1 cellular context compared by ENCODE assay signal in the genomic region with DNA sequence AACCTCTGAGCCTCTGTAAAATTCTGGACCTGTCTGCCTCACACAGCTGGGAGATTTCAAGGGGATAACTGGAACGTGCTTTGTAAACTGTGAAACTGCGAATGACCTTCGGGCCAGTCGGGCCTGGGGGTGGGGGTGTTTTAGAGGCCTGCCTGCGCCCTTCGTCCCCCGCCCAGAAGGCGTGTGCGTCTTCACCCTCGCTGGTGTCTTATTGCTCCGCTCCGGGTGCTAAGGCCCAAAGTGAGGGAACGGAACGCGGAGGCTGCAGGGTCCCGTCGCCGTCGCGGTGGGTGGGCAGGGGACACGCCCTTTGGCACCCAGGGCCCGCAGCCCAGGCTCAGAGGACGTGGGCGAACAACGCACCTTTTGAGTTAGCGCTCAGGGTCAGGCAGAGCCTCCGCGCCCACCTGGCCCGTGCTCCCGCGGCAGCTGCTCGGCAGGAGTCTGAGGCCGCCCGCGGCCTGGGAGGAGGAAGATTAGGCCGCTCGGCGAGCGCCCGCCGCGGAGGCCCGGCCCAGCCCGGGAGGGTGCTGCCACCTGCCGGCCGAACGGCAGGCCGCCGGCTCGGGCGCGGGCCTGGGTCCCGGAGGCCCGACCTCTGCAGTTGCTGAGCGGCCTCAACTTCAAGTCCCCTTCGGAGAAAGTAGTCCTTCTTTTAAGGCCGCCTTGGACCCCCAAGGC.
TF ChIP-seq lines count a peak whose summit lies in the region.

No MANE protein-coding gene starts in this region.

TF ChIP-seq in HepG2, 621 proteins besides CTCF, POLR2A, EP300 and RAD21 (continues in another document):
- TF ChIP-seq, protein P1, sequence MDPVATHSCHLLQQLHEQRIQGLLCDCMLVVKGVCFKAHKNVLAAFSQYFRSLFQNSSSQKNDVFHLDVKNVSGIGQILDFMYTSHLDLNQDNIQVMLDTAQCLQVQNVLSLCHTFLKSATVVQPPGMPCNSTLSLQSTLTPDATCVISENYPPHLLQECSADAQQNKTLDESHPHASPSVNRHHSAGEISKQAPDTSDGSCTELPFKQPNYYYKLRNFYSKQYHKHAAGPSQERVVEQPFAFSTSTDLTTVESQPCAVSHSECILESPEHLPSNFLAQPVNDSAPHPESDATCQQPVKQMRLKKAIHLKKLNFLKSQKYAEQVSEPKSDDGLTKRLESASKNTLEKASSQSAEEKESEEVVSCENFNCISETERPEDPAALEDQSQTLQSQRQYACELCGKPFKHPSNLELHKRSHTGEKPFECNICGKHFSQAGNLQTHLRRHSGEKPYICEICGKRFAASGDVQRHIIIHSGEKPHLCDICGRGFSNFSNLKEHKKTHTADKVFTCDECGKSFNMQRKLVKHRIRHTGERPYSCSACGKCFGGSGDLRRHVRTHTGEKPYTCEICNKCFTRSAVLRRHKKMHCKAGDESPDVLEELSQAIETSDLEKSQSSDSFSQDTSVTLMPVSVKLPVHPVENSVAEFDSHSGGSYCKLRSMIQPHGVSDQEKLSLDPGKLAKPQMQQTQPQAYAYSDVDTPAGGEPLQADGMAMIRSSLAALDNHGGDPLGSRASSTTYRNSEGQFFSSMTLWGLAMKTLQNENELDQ (CRISPR knock-in tag; IDR thresholded peaks at IDR 0.05; ENCODE audit: borderline replicate concordance): no peak
- TF ChIP-seq, protein P2, sequence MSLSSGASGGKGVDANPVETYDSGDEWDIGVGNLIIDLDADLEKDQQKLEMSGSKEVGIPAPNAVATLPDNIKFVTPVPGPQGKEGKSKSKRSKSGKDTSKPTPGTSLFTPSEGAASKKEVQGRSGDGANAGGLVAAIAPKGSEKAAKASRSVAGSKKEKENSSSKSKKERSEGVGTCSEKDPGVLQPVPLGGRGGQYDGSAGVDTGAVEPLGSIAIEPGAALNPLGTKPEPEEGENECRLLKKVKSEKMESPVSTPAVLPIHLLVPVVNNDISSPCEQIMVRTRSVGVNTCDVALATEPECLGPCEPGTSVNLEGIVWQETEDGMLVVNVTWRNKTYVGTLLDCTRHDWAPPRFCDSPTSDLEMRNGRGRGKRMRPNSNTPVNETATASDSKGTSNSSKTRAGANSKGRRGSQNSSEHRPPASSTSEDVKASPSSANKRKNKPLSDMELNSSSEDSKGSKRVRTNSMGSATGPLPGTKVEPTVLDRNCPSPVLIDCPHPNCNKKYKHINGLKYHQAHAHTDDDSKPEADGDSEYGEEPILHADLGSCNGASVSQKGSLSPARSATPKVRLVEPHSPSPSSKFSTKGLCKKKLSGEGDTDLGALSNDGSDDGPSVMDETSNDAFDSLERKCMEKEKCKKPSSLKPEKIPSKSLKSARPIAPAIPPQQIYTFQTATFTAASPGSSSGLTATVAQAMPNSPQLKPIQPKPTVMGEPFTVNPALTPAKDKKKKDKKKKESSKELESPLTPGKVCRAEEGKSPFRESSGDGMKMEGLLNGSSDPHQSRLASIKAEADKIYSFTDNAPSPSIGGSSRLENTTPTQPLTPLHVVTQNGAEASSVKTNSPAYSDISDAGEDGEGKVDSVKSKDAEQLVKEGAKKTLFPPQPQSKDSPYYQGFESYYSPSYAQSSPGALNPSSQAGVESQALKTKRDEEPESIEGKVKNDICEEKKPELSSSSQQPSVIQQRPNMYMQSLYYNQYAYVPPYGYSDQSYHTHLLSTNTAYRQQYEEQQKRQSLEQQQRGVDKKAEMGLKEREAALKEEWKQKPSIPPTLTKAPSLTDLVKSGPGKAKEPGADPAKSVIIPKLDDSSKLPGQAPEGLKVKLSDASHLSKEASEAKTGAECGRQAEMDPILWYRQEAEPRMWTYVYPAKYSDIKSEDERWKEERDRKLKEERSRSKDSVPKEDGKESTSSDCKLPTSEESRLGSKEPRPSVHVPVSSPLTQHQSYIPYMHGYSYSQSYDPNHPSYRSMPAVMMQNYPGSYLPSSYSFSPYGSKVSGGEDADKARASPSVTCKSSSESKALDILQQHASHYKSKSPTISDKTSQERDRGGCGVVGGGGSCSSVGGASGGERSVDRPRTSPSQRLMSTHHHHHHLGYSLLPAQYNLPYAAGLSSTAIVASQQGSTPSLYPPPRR (CRISPR knock-in tag; IDR thresholded peaks at IDR 0.05; ENCODE audit: borderline replicate concordance): peak; percentile 8
- TF ChIP-seq ETV6 (CRISPR knock-in tag; conservative IDR thresholded peaks at IDR 0.05): peak; percentile 34; the same call in 1 of the 2 replicates
- TF ChIP-seq ARNT2 (CRISPR knock-in tag; IDR thresholded peaks at IDR 0.05; ENCODE audit: low read depth): peak; percentile 85
- TF ChIP-seq TMF1 (CRISPR knock-in tag; IDR thresholded peaks at IDR 0.05; ENCODE audit: low read depth): no peak; the same call in 1 of the 2 replicates
- TF ChIP-seq, protein P3, sequence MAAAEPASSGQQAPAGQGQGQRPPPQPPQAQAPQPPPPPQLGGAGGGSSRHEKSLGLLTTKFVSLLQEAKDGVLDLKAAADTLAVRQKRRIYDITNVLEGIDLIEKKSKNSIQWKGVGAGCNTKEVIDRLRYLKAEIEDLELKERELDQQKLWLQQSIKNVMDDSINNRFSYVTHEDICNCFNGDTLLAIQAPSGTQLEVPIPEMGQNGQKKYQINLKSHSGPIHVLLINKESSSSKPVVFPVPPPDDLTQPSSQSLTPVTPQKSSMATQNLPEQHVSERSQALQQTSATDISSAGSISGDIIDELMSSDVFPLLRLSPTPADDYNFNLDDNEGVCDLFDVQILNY (CRISPR knock-in tag; conservative IDR thresholded peaks at IDR 0.05): no peak
- TF ChIP-seq ZSCAN31 (CRISPR knock-in tag; IDR thresholded peaks at IDR 0.05; ENCODE audit: low read depth): peak; percentile 83; the same call in 1 of the 2 replicates
- peak; percentile 84 for TF ChIP-seq REPIN1 (CRISPR knock-in tag; IDR thresholded peaks at IDR 0.05; ENCODE audit: borderline replicate concordance, low read depth)
- TF ChIP-seq JUND (CRISPR knock-in tag; IDR thresholded peaks at IDR 0.05): peak; percentile 74; the same call in 1 of the 2 replicates
- peak; percentile 87; the same call in 1 of the 2 replicates for TF ChIP-seq RFXANK (CRISPR knock-in tag; IDR thresholded peaks at IDR 0.05)
- TF ChIP-seq SIX1 (CRISPR knock-in tag; IDR thresholded peaks at IDR 0.05; ENCODE audit: borderline replicate concordance): no peak
- TF ChIP-seq, protein P4, sequence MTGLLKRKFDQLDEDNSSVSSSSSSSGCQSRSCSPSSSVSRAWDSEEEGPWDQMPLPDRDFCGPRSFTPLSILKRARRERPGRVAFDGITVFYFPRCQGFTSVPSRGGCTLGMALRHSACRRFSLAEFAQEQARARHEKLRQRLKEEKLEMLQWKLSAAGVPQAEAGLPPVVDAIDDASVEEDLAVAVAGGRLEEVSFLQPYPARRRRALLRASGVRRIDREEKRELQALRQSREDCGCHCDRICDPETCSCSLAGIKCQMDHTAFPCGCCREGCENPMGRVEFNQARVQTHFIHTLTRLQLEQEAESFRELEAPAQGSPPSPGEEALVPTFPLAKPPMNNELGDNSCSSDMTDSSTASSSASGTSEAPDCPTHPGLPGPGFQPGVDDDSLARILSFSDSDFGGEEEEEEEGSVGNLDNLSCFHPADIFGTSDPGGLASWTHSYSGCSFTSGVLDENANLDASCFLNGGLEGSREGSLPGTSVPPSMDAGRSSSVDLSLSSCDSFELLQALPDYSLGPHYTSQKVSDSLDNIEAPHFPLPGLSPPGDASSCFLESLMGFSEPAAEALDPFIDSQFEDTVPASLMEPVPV (CRISPR knock-in tag; IDR thresholded peaks at IDR 0.05): peak; percentile 57; the same call in 1 of the 2 replicates
- TF ChIP-seq, protein P5, sequence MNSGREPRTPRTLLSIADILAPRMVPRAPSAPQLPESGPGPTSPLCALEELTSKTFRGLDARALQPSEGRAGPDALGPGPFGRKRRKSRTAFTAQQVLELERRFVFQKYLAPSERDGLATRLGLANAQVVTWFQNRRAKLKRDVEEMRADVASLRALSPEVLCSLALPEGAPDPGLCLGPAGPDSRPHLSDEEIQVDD (CRISPR knock-in tag; IDR thresholded peaks at IDR 0.05; ENCODE audit: borderline replicate concordance): peak; percentile 83; the same call in 1 of the 2 replicates
- peak; percentile 5; the same call in 1 of the 2 replicates for TF ChIP-seq HDAC2 (CRISPR knock-in tag; IDR thresholded peaks at IDR 0.05)
- TF ChIP-seq ZNF329 (CRISPR knock-in tag; IDR thresholded peaks at IDR 0.05; ENCODE audit: low read depth): no peak
- TF ChIP-seq, protein P6, sequence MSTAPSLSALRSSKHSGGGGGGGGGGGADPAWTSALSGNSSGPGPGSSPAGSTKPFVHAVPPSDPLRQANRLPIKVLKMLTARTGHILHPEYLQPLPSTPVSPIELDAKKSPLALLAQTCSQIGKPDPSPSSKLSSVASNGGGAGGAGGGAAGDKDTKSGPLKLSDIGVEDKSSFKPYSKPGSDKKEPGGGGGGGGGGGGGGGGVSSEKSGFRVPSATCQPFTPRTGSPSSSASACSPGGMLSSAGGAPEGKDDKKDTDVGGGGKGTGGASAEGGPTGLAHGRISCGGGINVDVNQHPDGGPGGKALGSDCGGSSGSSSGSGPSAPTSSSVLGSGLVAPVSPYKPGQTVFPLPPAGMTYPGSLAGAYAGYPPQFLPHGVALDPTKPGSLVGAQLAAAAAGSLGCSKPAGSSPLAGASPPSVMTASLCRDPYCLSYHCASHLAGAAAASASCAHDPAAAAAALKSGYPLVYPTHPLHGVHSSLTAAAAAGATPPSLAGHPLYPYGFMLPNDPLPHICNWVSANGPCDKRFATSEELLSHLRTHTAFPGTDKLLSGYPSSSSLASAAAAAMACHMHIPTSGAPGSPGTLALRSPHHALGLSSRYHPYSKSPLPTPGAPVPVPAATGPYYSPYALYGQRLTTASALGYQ (CRISPR knock-in tag; IDR thresholded peaks at IDR 0.05): 0 out of 2 replicates have a peak, but pooled peaks have one; percentile 30
- TF ChIP-seq YY1 (IDR thresholded peaks at IDR 0.05; ENCODE audit: insufficient read depth, insufficient replicate concordance, low read depth, low read length): peak; percentile 58
- TF ChIP-seq, protein P7, sequence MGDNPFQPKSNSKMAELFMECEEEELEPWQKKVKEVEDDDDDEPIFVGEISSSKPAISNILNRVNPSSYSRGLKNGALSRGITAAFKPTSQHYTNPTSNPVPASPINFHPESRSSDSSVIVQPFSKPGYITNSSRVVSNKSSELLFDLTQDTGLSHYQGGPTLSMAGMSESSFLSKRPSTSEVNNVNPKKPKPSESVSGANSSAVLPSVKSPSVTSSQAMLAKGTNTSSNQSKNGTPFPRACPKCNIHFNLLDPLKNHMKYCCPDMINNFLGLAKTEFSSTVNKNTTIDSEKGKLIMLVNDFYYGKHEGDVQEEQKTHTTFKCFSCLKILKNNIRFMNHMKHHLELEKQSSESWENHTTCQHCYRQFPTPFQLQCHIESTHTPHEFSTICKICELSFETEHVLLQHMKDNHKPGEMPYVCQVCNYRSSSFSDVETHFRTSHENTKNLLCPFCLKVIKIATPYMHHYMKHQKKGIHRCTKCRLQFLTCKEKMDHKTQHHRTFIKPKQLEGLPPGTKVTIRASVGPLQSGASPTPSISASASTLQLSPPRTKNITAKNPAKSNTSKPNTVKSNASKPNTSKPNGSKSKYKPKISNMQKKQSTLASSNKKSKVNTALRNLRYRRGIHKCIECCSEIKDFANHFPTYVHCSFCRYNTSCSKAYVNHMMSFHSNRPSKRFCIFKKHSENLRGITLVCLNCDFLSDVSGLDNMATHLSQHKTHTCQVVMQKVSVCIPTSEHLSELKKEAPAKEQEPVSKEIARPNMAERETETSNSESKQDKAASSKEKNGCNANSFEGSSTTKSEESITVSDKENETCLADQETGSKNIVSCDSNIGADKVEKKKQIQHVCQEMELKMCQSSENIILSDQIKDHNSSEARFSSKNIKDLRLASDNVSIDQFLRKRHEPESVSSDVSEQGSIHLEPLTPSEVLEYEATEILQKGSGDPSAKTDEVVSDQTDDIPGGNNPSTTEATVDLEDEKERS (CRISPR knock-in tag; IDR thresholded peaks at IDR 0.05): peak; percentile 93
- peak; percentile 61 for TF ChIP-seq DMAP1 (CRISPR knock-in tag; IDR thresholded peaks at IDR 0.05)
- TF ChIP-seq, protein P8, sequence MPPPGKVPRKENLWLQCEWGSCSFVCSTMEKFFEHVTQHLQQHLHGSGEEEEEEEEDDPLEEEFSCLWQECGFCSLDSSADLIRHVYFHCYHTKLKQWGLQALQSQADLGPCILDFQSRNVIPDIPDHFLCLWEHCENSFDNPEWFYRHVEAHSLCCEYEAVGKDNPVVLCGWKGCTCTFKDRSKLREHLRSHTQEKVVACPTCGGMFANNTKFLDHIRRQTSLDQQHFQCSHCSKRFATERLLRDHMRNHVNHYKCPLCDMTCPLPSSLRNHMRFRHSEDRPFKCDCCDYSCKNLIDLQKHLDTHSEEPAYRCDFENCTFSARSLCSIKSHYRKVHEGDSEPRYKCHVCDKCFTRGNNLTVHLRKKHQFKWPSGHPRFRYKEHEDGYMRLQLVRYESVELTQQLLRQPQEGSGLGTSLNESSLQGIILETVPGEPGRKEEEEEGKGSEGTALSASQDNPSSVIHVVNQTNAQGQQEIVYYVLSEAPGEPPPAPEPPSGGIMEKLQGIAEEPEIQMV (CRISPR knock-in tag; IDR thresholded peaks at IDR 0.05; ENCODE audit: low read depth): peak; percentile 87; the same call in 1 of the 2 replicates
- TF ChIP-seq, protein P9, sequence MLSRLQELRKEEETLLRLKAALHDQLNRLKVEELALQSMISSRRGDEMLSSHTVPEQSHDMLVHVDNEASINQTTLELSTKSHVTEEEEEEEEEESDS (CRISPR knock-in tag; IDR thresholded peaks at IDR 0.05; ENCODE audit: borderline replicate concordance): no peak
- TF ChIP-seq ZNF746 (CRISPR knock-in tag; IDR thresholded peaks at IDR 0.05): no peak; the same call in 1 of the 2 replicates
- peak; percentile 61; the same call in 1 of the 2 replicates for TF ChIP-seq GATAD1 (CRISPR knock-in tag; IDR thresholded peaks at IDR 0.05)
- TF ChIP-seq, protein P10, sequence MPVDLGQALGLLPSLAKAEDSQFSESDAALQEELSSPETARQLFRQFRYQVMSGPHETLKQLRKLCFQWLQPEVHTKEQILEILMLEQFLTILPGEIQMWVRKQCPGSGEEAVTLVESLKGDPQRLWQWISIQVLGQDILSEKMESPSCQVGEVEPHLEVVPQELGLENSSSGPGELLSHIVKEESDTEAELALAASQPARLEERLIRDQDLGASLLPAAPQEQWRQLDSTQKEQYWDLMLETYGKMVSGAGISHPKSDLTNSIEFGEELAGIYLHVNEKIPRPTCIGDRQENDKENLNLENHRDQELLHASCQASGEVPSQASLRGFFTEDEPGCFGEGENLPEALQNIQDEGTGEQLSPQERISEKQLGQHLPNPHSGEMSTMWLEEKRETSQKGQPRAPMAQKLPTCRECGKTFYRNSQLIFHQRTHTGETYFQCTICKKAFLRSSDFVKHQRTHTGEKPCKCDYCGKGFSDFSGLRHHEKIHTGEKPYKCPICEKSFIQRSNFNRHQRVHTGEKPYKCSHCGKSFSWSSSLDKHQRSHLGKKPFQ (CRISPR knock-in tag; IDR thresholded peaks at IDR 0.05; ENCODE audit: insufficient replicate concordance): peak; percentile 32
- 0 out of 2 replicates have a peak, but pooled peaks have one; percentile 53 for TF ChIP-seq TOPORS (CRISPR knock-in tag; IDR thresholded peaks at IDR 0.05)
- peak; percentile 69; the same call in 1 of the 2 replicates for TF ChIP-seq ZFP41 (CRISPR knock-in tag; IDR thresholded peaks at IDR 0.05; ENCODE audit: borderline replicate concordance)
- TF ChIP-seq, protein P11, sequence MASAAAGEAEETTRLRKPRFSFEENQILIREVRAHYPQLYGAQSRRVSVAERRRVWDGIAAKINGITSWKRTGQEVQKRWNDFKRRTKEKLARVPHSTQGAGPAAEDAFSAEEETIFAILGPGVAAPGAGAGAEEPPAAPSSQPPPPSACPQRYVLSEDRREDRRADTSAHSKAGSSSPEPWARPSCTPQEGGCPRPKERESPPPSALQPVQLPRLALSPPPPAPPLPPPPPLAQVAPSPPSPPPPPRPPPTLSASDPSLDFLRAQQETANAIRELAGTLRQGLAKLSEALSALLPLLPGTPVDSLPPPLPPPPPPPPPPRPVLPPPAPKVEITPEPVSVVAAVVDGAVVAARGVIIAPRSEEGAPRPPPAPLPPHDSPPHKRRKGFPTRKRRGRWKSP (CRISPR knock-in tag; IDR thresholded peaks at IDR 0.05): peak; percentile 70; the same call in 1 of the 2 replicates
